Comparison of ENCODE assay signal across 24 cellular contexts in genomic region chr1:3080236-3080964, GRCh38. TPM values are rescaled to one million over a fixed set of nuclear protein-coding genes. Genes with fewer than 3 reads are reported as not detected.
DNase-seq lines count a peak whose midpoint lies in the region; ATAC-seq and TF ChIP-seq lines count a peak whose summit lies in the region.
"Had no signal": no experiment of that assay in that cellular context is flagged by ENCODE, and none has a peak within 500 bp of the region (broad histone marks: within the 10 kb centered on the region; RNA-seq: fewer than 3 reads in every experiment).

No MANE protein-coding gene starts in this region.

- in situ Hi-C loops in brain microvascular endothelial cell (cut with HindIII; ENCODE audit: low pct_ligation_motif_present, low sequenced_read_pairs), result no loop called here

- peaks cover 15% of the 10 kb centered on the region for H3K79me1 ChIP-seq in neuronal stem cell (ENCODE audit: low read depth, low read length)

- no peak overlapping the region for H2AK5ac ChIP-seq in neuronal stem cell (ENCODE audit: low read depth, low read length)

- H2BK12ac ChIP-seq in neuronal stem cell (ENCODE audit: low read length), result no peak overlapping the region

- no peak for DNase-seq in left ventricle myocardium inferior
- DNase-seq in heart right ventricle, result no peak
- no peak for DNase-seq in endodermal cell
- no peak for DNase-seq in neuronal stem cell (ENCODE audit: low spot score)
- DNase-seq in UCSD-AML1 (lab: John Stamatoyannopoulos, UW; ENCODE audit: unreplicated experiment), result no peak
- no peak for DNase-seq in brain microvascular endothelial cell
- DNase-seq in T-helper 17 cell, result no peak
- DNase-seq: ACHN; Caco-2; CD4-positive, alpha-beta T cell; DND-41; Kasumi-1; NCI-H1694; NCI-H2081 treated with DMSO at 0.1 percent for 48 hours; NCI-H2171 treated with DMSO at 0.1 percent for 48 hours; NCI-H446; NCI-H526; OCI-M1 had no signal

- no peak overlapping the region for H3K4me2 ChIP-seq in neuronal stem cell (ENCODE audit: insufficient read depth, low read length, poor library complexity, severe bottlenecking)
- H3K4me2 ChIP-seq: BLaER1 had no signal

- H4K8ac ChIP-seq in neuronal stem cell (ENCODE audit: low read depth, low read length), result no peak overlapping the region

- H3K9me3 Mint-ChIP-seq in endodermal cell, result no peaks in the 10 kb centered on the region
- H3K9me3 Mint-ChIP-seq: CD4-positive, alpha-beta T cell had no signal

- H3K9me3 ChIP-seq in left ventricle myocardium inferior (replicated peaks), result no peaks in the 10 kb centered on the region
- no peaks in the 10 kb centered on the region for H3K9me3 ChIP-seq in heart right ventricle
- no peaks in the 10 kb centered on the region for H3K9me3 ChIP-seq in endodermal cell (ENCODE audit: control insufficient read depth, low read length)
- peaks cover 0 to 1% of the 10 kb centered on the region in 2 donors for H3K9me3 ChIP-seq in neuronal stem cell (replicated peaks in 1 of 2; ENCODE audit: control insufficient read depth in 2 of 2, insufficient read depth in 1 of 2, low read depth in 1 of 2, low read length in 2 of 2)
- H3K9me3 ChIP-seq in T-helper 17 cell (ENCODE audit: control insufficient read depth, low read length, poor library complexity, severe bottlenecking), result no peaks in the 10 kb centered on the region
- H3K9me3 ChIP-seq: BLaER1, Caco-2, SJCRH30 had no signal

- intact Hi-C loops in left ventricle myocardium inferior (cut with micrococcal nuclease) (no loop called here), heart right ventricle (cut with DNase I) (loop anchor here in 2 of 10 donors (5.0 kb wide), 1 partner anchor 47 kb away; no protein-coding TSS in a partner anchor)

- no peak overlapping the region for H2BK15ac ChIP-seq in neuronal stem cell (ENCODE audit: low read length)

- H3K4me3 ChIP-seq in left ventricle myocardium inferior (no peak overlapping the region), heart right ventricle (no peak overlapping the region), endodermal cell (ENCODE audit: low read length) (no peak overlapping the region), neuronal stem cell (ENCODE audit: low read length in 2 of 2) (no peak overlapping the region), brain microvascular endothelial cell (ENCODE audit: low read depth, low read length) (no peak overlapping the region)
- H3K4me3 ChIP-seq: BLaER1, SJCRH30 had no signal

- H3K27ac ChIP-seq in left ventricle myocardium inferior (replicated peaks) (peak overlapping the region; percentile 19), heart right ventricle (no peak overlapping the region), endodermal cell (ENCODE audit: low read depth, low read length) (no peak overlapping the region), neuronal stem cell (replicated peaks; ENCODE audit: low read length) (no peak overlapping the region), brain microvascular endothelial cell (no peak overlapping the region)
- H3K27ac ChIP-seq: 22Rv1, BLaER1, SJCRH30 had no signal

- no peak overlapping the region for H2AFZ ChIP-seq in neuronal stem cell (ENCODE audit: low read length)

- peaks cover 87% of the 10 kb centered on the region for H3K4me1 ChIP-seq in left ventricle myocardium inferior
- peaks cover 3 to 76% (median 42%) of the 10 kb centered on the region in 9 donors for H3K4me1 ChIP-seq in heart right ventricle
- H3K4me1 ChIP-seq in endodermal cell (ENCODE audit: control insufficient read depth, insufficient read depth, low read length), result peaks cover 4% of the 10 kb centered on the region
- H3K4me1 ChIP-seq in neuronal stem cell (ENCODE audit: control insufficient read depth in 2 of 2, insufficient read depth in 1 of 2, low read depth in 1 of 2, low read length in 2 of 2), result peaks cover 0 to 26% of the 10 kb centered on the region in 2 donors
- H3K4me1 ChIP-seq: BLaER1, Caco-2 had no signal

- H3K36me3 ChIP-seq in left ventricle myocardium inferior, result no peaks in the 10 kb centered on the region
- H3K36me3 ChIP-seq in heart right ventricle, result no peaks in the 10 kb centered on the region
- no peaks in the 10 kb centered on the region for H3K36me3 ChIP-seq in endodermal cell (ENCODE audit: control insufficient read depth, insufficient read depth, low read length)
- H3K36me3 ChIP-seq in neuronal stem cell (replicated peaks in 1 of 2; ENCODE audit: control insufficient read depth in 2 of 2, insufficient read depth in 2 of 2, low read length in 2 of 2), result no peaks in the 10 kb centered on the region
- H3K36me3 ChIP-seq in brain microvascular endothelial cell (replicated peaks), result no peaks in the 10 kb centered on the region
- H3K36me3 ChIP-seq: BLaER1, SJCRH30 had no signal

- no peak overlapping the region for H3K4me3 Mint-ChIP-seq in endodermal cell
- no peak overlapping the region for H3K4me3 Mint-ChIP-seq in T-helper 17 cell
- H3K4me3 Mint-ChIP-seq: CD4-positive, alpha-beta T cell had no signal

- H3K27me3 Mint-ChIP-seq in endodermal cell (ENCODE audit: insufficient read depth) (peaks cover 6% of the 10 kb centered on the region), T-helper 17 cell (peaks cover 43% of the 10 kb centered on the region)

- TF ChIP-seq CTCF in left ventricle myocardium inferior (IDR thresholded peaks at IDR 0.05; ENCODE audit: borderline replicate concordance), result no peak
- TF ChIP-seq CTCF in heart right ventricle (IDR thresholded peaks at IDR 0.05), result no peak
- no peak for TF ChIP-seq CTCF in endodermal cell (conservative IDR thresholded peaks at IDR 0.05)
- TF ChIP-seq CTCF in brain microvascular endothelial cell (IDR thresholded peaks at IDR 0.05; ENCODE audit: low read depth, low read length, missing control alignments), result no peak

- no peak for TF ChIP-seq POLR2A in GM18505 (IDR thresholded peaks at IDR 0.05; ENCODE audit: borderline replicate concordance, extremely low read depth, insufficient read depth, insufficient read length)

- H3K14ac ChIP-seq in neuronal stem cell (ENCODE audit: low read length), result no peak overlapping the region

- 77 to 82% methylated on average over 36 of the region's 36 CpGs for WGBS in heart right ventricle, 2 donors
- WGBS in endodermal cell (ENCODE audit: insufficient coverage in 1 of 2, insufficient read length in 1 of 2), 2 experiments, result 93 to 96% methylated on average over 26 to 36 of the region's 36 CpGs
- whole genome bisulfite sequencing in neuronal stem cell (ENCODE audit: extremely low coverage in 2 of 2, insufficient read length in 2 of 2, insufficient replicate concordance in 1 of 2), 2 donors, result no CpG with 5 or more reads among the region's 36 CpGs

- ATAC-seq in heart right ventricle, result no peak
- ATAC-seq in GM18505 (IDR thresholded peaks at IDR 0.05; ENCODE audit: unreplicated experiment), result no peak
- no peak for ATAC-seq in T-helper 17 cell

- H3K4me1 Mint-ChIP-seq in endodermal cell (no peaks in the 10 kb centered on the region), T-helper 17 cell (no peaks in the 10 kb centered on the region)

- H3K27me3 ChIP-seq in left ventricle myocardium inferior (ENCODE audit: low read depth) (peaks cover 29% of the 10 kb centered on the region), heart right ventricle (peaks cover 0 to 39% (median 5%) of the 10 kb centered on the region in 7 donors), endodermal cell (ENCODE audit: control insufficient read depth, insufficient read depth, low read length, poor library complexity, severe bottlenecking) (peaks cover 25% of the 10 kb centered on the region), neuronal stem cell (ENCODE audit: control insufficient read depth in 3 of 3, insufficient read depth in 3 of 3, low read depth in 1 of 3, low read length in 3 of 3) (peaks cover 0 to 91% (median 4%) of the 10 kb centered on the region in 3 experiments), brain microvascular endothelial cell (replicated peaks) (no peaks in the 10 kb centered on the region)

- no peak overlapping the region for H3K4ac ChIP-seq in neuronal stem cell (ENCODE audit: low read length)

- H3K18ac ChIP-seq in neuronal stem cell (ENCODE audit: low read length), result peak overlapping the region; percentile 74

- H2BK5ac ChIP-seq in neuronal stem cell (ENCODE audit: low read length), result no peak overlapping the region

- H3K36me3 Mint-ChIP-seq in endodermal cell (ENCODE audit: low read depth) (no peaks in the 10 kb centered on the region), T-helper 17 cell (ENCODE audit: low read depth) (no peaks in the 10 kb centered on the region)

- H3K9ac ChIP-seq in endodermal cell (ENCODE audit: extremely low read depth, low read length, poor library complexity, severe bottlenecking) (no peak overlapping the region), neuronal stem cell (ENCODE audit: low read depth, low read length, poor library complexity) (no peak overlapping the region)
- H3K9ac ChIP-seq: BLaER1 had no signal

- H3K23ac ChIP-seq in neuronal stem cell (ENCODE audit: low read depth, low read length, poor library complexity), result no peak overlapping the region

- H2BK120ac ChIP-seq in neuronal stem cell (ENCODE audit: low read depth, low read length), result no peak overlapping the region

- H3K27ac Mint-ChIP-seq in endodermal cell (peak overlapping the region; percentile 58), T-helper 17 cell (no peak overlapping the region)
- H3K27ac Mint-ChIP-seq: CD4-positive, alpha-beta T cell had no signal

- H4K91ac ChIP-seq in neuronal stem cell (ENCODE audit: low read depth, low read length, poor library complexity), result no peak overlapping the region

RNA-seq across cellular contexts. Expression of gene PRDM16, which starts 11.4 kb away (rescaled TPM):
- 16.6 TPM for total RNA-seq in left ventricle myocardium inferior
- total RNA-seq in heart right ventricle, result 10 to 100 TPM; 11.7 to 25.9 (median 14.8) TPM
- 10 to 100 TPM in 1 of 2 donors, 1 to 10 TPM in 1; 4.1 to 16.8 TPM for polyA plus RNA-seq in heart right ventricle
- 1 to 10 TPM; 2.1 to 4.0 TPM for total RNA-seq in endodermal cell
- polyA plus RNA-seq in endodermal cell (2013, experiment 1 of 2), result 9.2 TPM
- polyA plus RNA-seq in endodermal cell (2013, experiment 2 of 2), result 6.9 TPM
- polyA plus RNA-seq in neuronal stem cell (2013, experiment 1 of 2), result 7.9 TPM
- 7.6 TPM for polyA plus RNA-seq in neuronal stem cell (2013, experiment 2 of 2)
- not detected for total RNA-seq in T-helper 17 cell
- total RNA-seq: CD4-positive, alpha-beta T cell; MCF 10A had no signal

RNA-seq across cellular contexts. Expression of gene ACTRT2, which starts 59.1 kb away (rescaled TPM):
- not detected for total RNA-seq in left ventricle myocardium inferior
- not detected for total RNA-seq in heart right ventricle
- not detected for polyA plus RNA-seq in heart right ventricle
- total RNA-seq in endodermal cell, result not detected
- polyA plus RNA-seq in endodermal cell (2013, experiment 1 of 2), result not detected
- not detected for polyA plus RNA-seq in endodermal cell (2013, experiment 2 of 2)
- polyA plus RNA-seq in neuronal stem cell (2013, experiment 1 of 2), result 0.29 TPM
- 0.29 TPM for polyA plus RNA-seq in neuronal stem cell (2013, experiment 2 of 2)
- not detected for total RNA-seq in T-helper 17 cell
- total RNA-seq: Caco-2; CD4-positive, alpha-beta T cell; H4; MCF 10A; SJCRH30 had no signal
